In genomic region chr1:213374369-213374768, GRCh38 we compare ENCODE assay signal across 9 cellular contexts.
DNase-seq lines count a peak whose midpoint lies in the region; TF ChIP-seq lines count a peak whose summit lies in the region.
"Had no signal": no experiment of that assay in that cellular context is flagged by ENCODE, and none has a peak within 500 bp of the region (broad histone marks: within the 10 kb centered on the region; RNA-seq: fewer than 3 reads in every experiment).

No MANE protein-coding gene starts in this region.

- no peaks in the 10 kb centered on the region for H3K27me3 ChIP-seq in SU-DHL-6 (ENCODE audit: low read length)
- H3K27me3 ChIP-seq: BLaER1 treated with 17β-estradiol and CSF1 and Interleukin-3, amounts not matched to agents 10 nM and 100 nM had no signal

- H3K9ac ChIP-seq in SU-DHL-6 (ENCODE audit: low read length) = no peak overlapping the region
- H3K9ac ChIP-seq: BLaER1 treated with 17β-estradiol and CSF1 and Interleukin-3, amounts not matched to agents 10 nM and 100 nM had no signal

- H3K4me3 ChIP-seq in NB4 (ENCODE audit: low read depth, low read length) (no peak overlapping the region), SU-DHL-6 (ENCODE audit: insufficient read depth, low read length, poor library complexity, severe bottlenecking) (no peak overlapping the region)
- H3K4me3 ChIP-seq: BLaER1 treated with 17β-estradiol and CSF1 and Interleukin-3, amounts not matched to agents 10 nM and 100 nM had no signal

- H3K27ac ChIP-seq in SU-DHL-6 (ENCODE audit: low read depth, low read length) = no peak overlapping the region
- H3K27ac ChIP-seq: BLaER1 treated with 17β-estradiol and CSF1 and Interleukin-3, amounts not matched to agents 10 nM and 100 nM had no signal

- CTCF ChIA-PET in HEK293T (lab: Yijun Ruan, JAX) = interaction anchor here (0.7 kb wide), 1 partner anchor 835 kb away, joined by 3 read pairs; no protein-coding TSS in a partner anchor

- DNase-seq in NCI-H2196 (lab: John Stamatoyannopoulos, UW; ENCODE audit: unreplicated experiment) (peak; percentile 75), NCI-H2196 treated with DMSO at 0.1 percent for 48 hours (lab: John Stamatoyannopoulos, UW; ENCODE audit: unreplicated experiment) (no peak), HEK293T (ENCODE audit: extremely low spot score) (peak; percentile 81), NB4 (ENCODE audit: low read depth) (peak; percentile 58), astrocyte of the hippocampus (ENCODE audit: low read depth, low spot score) (peak; percentile 80), iPS-NIHi7 (ENCODE audit: extremely low spot score) (peak; percentile 82)
- DNase-seq in stimulated activated CD4-positive, alpha-beta T cell treated with anti-CD3 and anti-CD28 coated beads, Interleukin-2, amount 100 ng/mL, for 24 hours = peak; percentile 72 to 79

- no peaks in the 10 kb centered on the region for H3F3A ChIP-seq in SU-DHL-6 (ENCODE audit: insufficient read depth)

- POLR2A ChIA-PET in HEK293T (lab: Yijun Ruan, JAX) = no interaction called here

- TF ChIP-seq CTCF in NB4 (IDR thresholded peaks at IDR 0.05; ENCODE audit: low read depth, low read length) (peak; percentile 81), SU-DHL-6 (IDR thresholded peaks at IDR 0.05; ENCODE audit: insufficient read depth, low read length, poor library complexity, severe bottlenecking) (peak; percentile 97)

- H3K9me2 ChIP-seq in SU-DHL-6 (replicated peaks; ENCODE audit: insufficient read depth, low read length) = no peaks in the 10 kb centered on the region

- H3K9me3 ChIP-seq in SU-DHL-6 (ENCODE audit: insufficient read depth, low read length) = no peaks in the 10 kb centered on the region
- H3K9me3 ChIP-seq: BLaER1 treated with 17β-estradiol and CSF1 and Interleukin-3, amounts not matched to agents 10 nM and 100 nM had no signal

- H2AFZ ChIP-seq in SU-DHL-6 (ENCODE audit: low read depth, low read length, severe bottlenecking) = no peak overlapping the region

- no peaks in the 10 kb centered on the region for H4K20me1 ChIP-seq in SU-DHL-6 (ENCODE audit: low read depth, low read length)
- H4K20me1 ChIP-seq: BLaER1 treated with 17β-estradiol and CSF1 and Interleukin-3, amounts not matched to agents 10 nM and 100 nM had no signal

- no peak overlapping the region for H3K4me2 ChIP-seq in SU-DHL-6 (ENCODE audit: low read depth, low read length, poor library complexity, severe bottlenecking)
- H3K4me2 ChIP-seq: BLaER1 treated with 17β-estradiol and CSF1 and Interleukin-3, amounts not matched to agents 10 nM and 100 nM had no signal

- no peaks in the 10 kb centered on the region for H3K79me2 ChIP-seq in SU-DHL-6 (ENCODE audit: insufficient read depth, low read length)

- no peak for TF ChIP-seq POLR2A in NB4 (IDR thresholded peaks at IDR 0.05; ENCODE audit: extremely low read depth, insufficient read length)

- no peaks in the 10 kb centered on the region for H3K36me3 ChIP-seq in SU-DHL-6 (ENCODE audit: low read length)
- H3K36me3 ChIP-seq: BLaER1 treated with 17β-estradiol and CSF1 and Interleukin-3, amounts not matched to agents 10 nM and 100 nM had no signal

TF ChIP-seq in HEK293T, 16 proteins besides CTCF, POLR2A, EP300 and RAD21:
- TF ChIP-seq ELF4 (IDR thresholded peaks at IDR 0.05) = no peak
- no peak for TF ChIP-seq BHLHE40 (IDR thresholded peaks at IDR 0.05; ENCODE audit: borderline replicate concordance)
- no peak for TF ChIP-seq FOXM1 (IDR thresholded peaks at IDR 0.05; ENCODE audit: borderline replicate concordance)
- no peak for TF ChIP-seq FOXK2 (IDR thresholded peaks at IDR 0.05)
- no peak for TF ChIP-seq CTBP1 (IDR thresholded peaks at IDR 0.05; ENCODE audit: borderline replicate concordance)
- TF ChIP-seq ARNT (IDR thresholded peaks at IDR 0.05) = no peak
